In genomic region chr3:194705761-194706160, GRCh38 we compare ENCODE assay signal across 1 cellular context.
TF ChIP-seq lines count a peak whose summit lies in the region.

No MANE protein-coding gene starts in this region.

TF ChIP-seq in H1, 55 proteins besides CTCF, POLR2A, EP300 and RAD21:
- no peak for TF ChIP-seq PHF8 (conservative IDR thresholded peaks at IDR 0.05; ENCODE audit: low read depth, low read length)
- TF ChIP-seq SP4 (IDR thresholded peaks at IDR 0.05; ENCODE audit: low read length): no peak
- TF ChIP-seq CBX8 (IDR thresholded peaks at IDR 0.05; ENCODE audit: borderline replicate concordance, low read depth, low read length): no peak
- TF ChIP-seq JUND (IDR thresholded peaks at IDR 0.05; ENCODE audit: low read length): no peak
- TF ChIP-seq SIX5 (IDR thresholded peaks at IDR 0.05; ENCODE audit: low read depth, low read length): no peak
- TF ChIP-seq KDM4A (IDR thresholded peaks at IDR 0.05; ENCODE audit: low read depth, low read length, severe bottlenecking): no peak
- no peak for TF ChIP-seq GABPA (IDR thresholded peaks at IDR 0.05; ENCODE audit: borderline replicate concordance, insufficient read depth, low read length)
- TF ChIP-seq MAX (IDR thresholded peaks at IDR 0.05): no peak
- no peak for TF ChIP-seq BRCA1 (IDR thresholded peaks at IDR 0.05; ENCODE audit: low read depth, low read length)
- TF ChIP-seq TCF12 (IDR thresholded peaks at IDR 0.05; ENCODE audit: low read depth, low read length): no peak
- no peak for TF ChIP-seq BCL11A (IDR thresholded peaks at IDR 0.05; ENCODE audit: low read depth in 2 of 2, low read length in 2 of 2)
- no peak for TF ChIP-seq TEAD4 (IDR thresholded peaks at IDR 0.05; ENCODE audit: low read depth, low read length)
- TF ChIP-seq RXRA (IDR thresholded peaks at IDR 0.05; ENCODE audit: insufficient read depth, low read depth, low read length): no peak
- no peak for TF ChIP-seq TAF7 (optimal IDR thresholded peaks at IDR 0.05; ENCODE audit: borderline replicate concordance, low read depth, low read length)
- no peak for TF ChIP-seq ATF2 (IDR thresholded peaks at IDR 0.05; ENCODE audit: low read length)
